Comparison of ENCODE assay signal across 17 cellular contexts in genomic region chr5:178399723-178400115, GRCh38.
"Had no signal": no experiment of that assay in that cellular context is flagged by ENCODE, and none has a peak within 500 bp of the region (broad histone marks: within the 10 kb centered on the region; RNA-seq: fewer than 3 reads in every experiment).

No MANE protein-coding gene starts in this region.

- H3K36me3 Mint-ChIP-seq: activated CD4-positive, alpha-beta memory T cell treated with anti-CD3 and anti-CD28 coated beads for 36 hours; activated naive CD8-positive, alpha-beta T cell treated with anti-CD3 and anti-CD28 coated beads, Interleukin-2, amount 10 ng/mL, durations not matched to agents 7 days and 5 days; T-cell had no signal

- DNase-seq: activated CD4-positive, alpha-beta memory T cell treated with anti-CD3 and anti-CD28 coated beads for 36 hours; activated T-cell treated with anti-CD3 and anti-CD28 coated beads, Interleukin-2, amount 50 U/mL, for 4 hours; anterior cingulate cortex; left ventricle myocardium superior; mesendoderm; psoas muscle; stimulated activated CD4-positive, alpha-beta T cell treated with anti-CD3 and anti-CD28 coated beads, Interleukin-12 subunit alpha, Interleukin-12 subunit beta, amount 100 ng/mL, for 4 hours; stimulated activated naive CD4-positive, alpha-beta T cell treated with Interleukin-2 at 50 U/mL for 16 hours; T1000; upper lobe of left lung had no signal

- H3K36me3 ChIP-seq: breast epithelium, esophagus muscularis mucosa, neutrophil, upper lobe of left lung had no signal

- ATAC-seq: activated T-cell treated with anti-CD3 and anti-CD28 coated beads, Interleukin-2, amount 50 U/mL, for 4 hours; left ventricle myocardium superior; psoas muscle; T-cell had no signal

- H3K4me3 Mint-ChIP-seq: activated CD4-positive, alpha-beta memory T cell treated with anti-CD3 and anti-CD28 coated beads for 36 hours; activated naive CD8-positive, alpha-beta T cell treated with anti-CD3 and anti-CD28 coated beads, Interleukin-2, amount 10 ng/mL, durations not matched to agents 7 days and 5 days; activated T-cell treated with anti-CD3 and anti-CD28 coated beads, Interleukin-2, amount 50 U/mL, for 4 hours; T-cell had no signal

- H3K4me1 Mint-ChIP-seq: activated naive CD8-positive, alpha-beta T cell treated with anti-CD3 and anti-CD28 coated beads, Interleukin-2, amount 10 ng/mL, durations not matched to agents 7 days and 5 days; T-cell had no signal

- H3K27me3 ChIP-seq: neutrophil, upper lobe of left lung had no signal

- H3K27ac ChIP-seq: breast epithelium, dorsolateral prefrontal cortex, esophagus muscularis mucosa, neutrophil, psoas muscle, upper lobe of left lung, VCaP had no signal

- H3K4me1 ChIP-seq: breast epithelium, upper lobe of left lung had no signal

- H3K9me3 Mint-ChIP-seq: activated CD4-positive, alpha-beta memory T cell treated with anti-CD3 and anti-CD28 coated beads for 36 hours; T-cell had no signal

- H3K4me3 ChIP-seq: breast epithelium, dorsolateral prefrontal cortex, esophagus muscularis mucosa, psoas muscle, upper lobe of left lung had no signal

- H3K27me3 Mint-ChIP-seq: activated naive CD8-positive, alpha-beta T cell treated with anti-CD3 and anti-CD28 coated beads, Interleukin-2, amount 10 ng/mL, durations not matched to agents 7 days and 5 days had no signal

- H3K27ac Mint-ChIP-seq: activated CD4-positive, alpha-beta memory T cell treated with anti-CD3 and anti-CD28 coated beads for 36 hours; activated naive CD8-positive, alpha-beta T cell treated with anti-CD3 and anti-CD28 coated beads, Interleukin-2, amount 10 ng/mL, durations not matched to agents 7 days and 5 days; T-cell had no signal

- H3K9me3 ChIP-seq: breast epithelium, esophagus muscularis mucosa, neutrophil, psoas muscle, upper lobe of left lung had no signal
